In genomic region chr17:71276071-71276470, GRCh38 we compare ENCODE assay signal across 25 cellular contexts.
DNase-seq lines count a peak whose midpoint lies in the region; ATAC-seq and TF ChIP-seq lines count a peak whose summit lies in the region.
"Had no signal": no experiment of that assay in that cellular context is flagged by ENCODE, and none has a peak within 500 bp of the region (broad histone marks: within the 10 kb centered on the region; RNA-seq: fewer than 3 reads in every experiment).

No MANE protein-coding gene starts in this region.

- no TSS peak for BruUV-seq in Calu3 (replicated peaks; lab: Mats Ljungman, UMichigan)

- WGBS in lower leg skin, 2 donors = 67 to 73% methylated on average over 7 of the region's 7 CpGs

- H3K27ac ChIP-seq in left lung = no peak overlapping the region
- H3K27ac ChIP-seq: KMS-11, SJCRH30 had no signal

- H3K27me3 ChIP-seq in left lung = no peaks in the 10 kb centered on the region
- H3K27me3 ChIP-seq: SJCRH30 had no signal

- peak; percentile 6 for DNase-seq in Calu3
- DNase-seq in SK-MEL-5 (ENCODE audit: low read depth, low spot score) = peak; percentile 38
- DNase-seq in choroid plexus epithelial cell (ENCODE audit: low read depth) = peak; percentile 31
- no peak for DNase-seq in left lung
- no peak for DNase-seq in lower leg skin (ENCODE audit: low spot score in 2 of 2)
- DNase-seq in GF-D8 (lab: John Stamatoyannopoulos, UW) = no peak
- no peak for DNase-seq in posterior cingulate gyrus
- DNase-seq: 8988T; CD4-positive, CD25-positive, alpha-beta regulatory T cell; DMS53; H9; HFFc6; MV-4-11; NCI-H1105; NCI-H1436 treated with DMSO at 0.1 percent for 48 hours; NCI-H187 treated with DMSO at 0.1 percent for 48 hours; NCI-H2171 treated with DMSO at 0.1 percent for 48 hours; NCI-H345; NCI-H524 treated with DMSO at 0.1 percent for 48 hours; NCI-H774; SJCRH30 had no signal

- ATAC-seq in left lung (peak; percentile 95), esophagus mucosa (no peak)
- ATAC-seq: GM23338 had no signal

- H3K27me3 Mint-ChIP-seq in Calu3 (ENCODE audit: unreplicated experiment) = no peaks in the 10 kb centered on the region
- H3K27me3 Mint-ChIP-seq: CD4-positive, CD25-positive, alpha-beta regulatory T cell; IgD-negative memory B cell had no signal

- H3K9me3 ChIP-seq in left lung = no peaks in the 10 kb centered on the region
- H3K9me3 ChIP-seq: SJCRH30 had no signal

- H3K36me3 Mint-ChIP-seq in Calu3 (ENCODE audit: insufficient read depth, unreplicated experiment) = no peaks in the 10 kb centered on the region
- H3K36me3 Mint-ChIP-seq: CD4-positive, CD25-positive, alpha-beta regulatory T cell; IgD-negative memory B cell had no signal

- peak overlapping the region; percentile 3 for H3K27ac Mint-ChIP-seq in Calu3 (ENCODE audit: unreplicated experiment)
- H3K27ac Mint-ChIP-seq: CD4-positive, CD25-positive, alpha-beta regulatory T cell; GM23338; H9; HFFc6; IgD-negative memory B cell had no signal

- TF ChIP-seq POLR2A in lower leg skin (IDR thresholded peaks at IDR 0.05) = no peak

- H3K9me3 Mint-ChIP-seq in Calu3 (ENCODE audit: low read depth, unreplicated experiment) = no peaks in the 10 kb centered on the region
- H3K9me3 Mint-ChIP-seq: GM23338, H9, HFFc6 had no signal

- peaks cover 24% of the 10 kb centered on the region for H3K4me1 Mint-ChIP-seq in Calu3 (ENCODE audit: low read depth, unreplicated experiment)
- H3K4me1 Mint-ChIP-seq: CD4-positive, CD25-positive, alpha-beta regulatory T cell; GM23338; H9; IgD-negative memory B cell had no signal

- intact Hi-C loops in Calu3 (cut with micrococcal nuclease; ENCODE audit: unreplicated experiment) (no loop called here), left lung (cut with DNase I) (no loop called here), lower leg skin (cut with DNase I; ENCODE audit: low total_unique reads) (no loop called here), posterior cingulate gyrus (cut with DNase I) (no loop called here)

- H3K4me1 ChIP-seq in left lung = no peaks in the 10 kb centered on the region
- H3K4me1 ChIP-seq: SJCRH30 had no signal

- in situ Hi-C loops in SK-MEL-5 (cut with HindIII; ENCODE audit: low pct_unique_long_range_greater_than_20kb, low sequenced_read_pairs) = no loop called here

- no peak overlapping the region for H3K4me3 ChIP-seq in choroid plexus epithelial cell (ENCODE audit: low read depth, low read length)
- H3K4me3 ChIP-seq in left lung = no peak overlapping the region
- no peak overlapping the region for H3K4me3 ChIP-seq in lower leg skin (ENCODE audit: low read depth, poor library complexity, severe bottlenecking)
- H3K4me3 ChIP-seq: GM23338, SJCRH30 had no signal

- CTCF ChIA-PET in Calu3 (lab: Charles Lee) = no interaction called here

- TF ChIP-seq CTCF in Calu3 (IDR thresholded peaks at IDR 0.05; ENCODE audit: unreplicated experiment) (no peak), choroid plexus epithelial cell (conservative IDR thresholded peaks at IDR 0.05; ENCODE audit: low read depth, low read length) (no peak), left lung (IDR thresholded peaks at IDR 0.05) (no peak), lower leg skin (IDR thresholded peaks at IDR 0.05) (no peak)

- H3K4me3 Mint-ChIP-seq in Calu3 (ENCODE audit: low read depth, unreplicated experiment) = peak overlapping the region; percentile 23
- H3K4me3 Mint-ChIP-seq: CD4-positive, CD25-positive, alpha-beta regulatory T cell; GM23338; H9; HFFc6; IgD-negative memory B cell had no signal

- no peaks in the 10 kb centered on the region for H3K36me3 ChIP-seq in left lung
- H3K36me3 ChIP-seq: SJCRH30 had no signal

Comparison
In these comparisons a context has a peak if more than half of its experiments do, and no peak if none do; other contexts are left out.
1. DNase-seq: peak in Calu3 (single experiment), SK-MEL-5 (single experiment) and choroid plexus epithelial cell (single experiment); none in left lung (0 of 2), lower leg skin (0 of 2), GF-D8 (single experiment) and posterior cingulate gyrus (0 of 10).